In genomic region chr13:99313941-99314340, GRCh38 we compare ENCODE assay signal across 17 cellular contexts. TPM values are rescaled to one million over a fixed set of nuclear protein-coding genes. Genes with fewer than 3 reads are reported as not detected.
DNase-seq lines count a peak whose midpoint lies in the region; ATAC-seq and TF ChIP-seq lines count a peak whose summit lies in the region.
"Had no signal": no experiment of that assay in that cellular context is flagged by ENCODE, and none has a peak within 500 bp of the region (broad histone marks: within the 10 kb centered on the region; RNA-seq: fewer than 3 reads in every experiment).

No MANE protein-coding gene starts in this region.

- no peak for ATAC-seq in activated T-cell treated with anti-CD3 and anti-CD28 coated beads, Interleukin-2, amount 50 U/mL, for 72 hours (replicated peaks in 1 of 2)
- no peak for ATAC-seq in GM21447 (IDR thresholded peaks at IDR 0.05; ENCODE audit: unreplicated experiment)
- no peak for ATAC-seq in omental fat pad (ENCODE audit: low FRiP score)
- ATAC-seq: lower lobe of right lung had no signal

- H3K27me3 Mint-ChIP-seq in activated T-cell treated with anti-CD3 and anti-CD28 coated beads, Interleukin-2, amount 50 U/mL, for 72 hours (ENCODE audit: low read depth): no peaks in the 10 kb centered on the region
- H3K27me3 Mint-ChIP-seq in activated CD4-positive, alpha-beta memory T cell treated with anti-CD3 and anti-CD28 coated beads for 36 hours: no peaks in the 10 kb centered on the region
- H3K27me3 Mint-ChIP-seq in endothelial cell (ENCODE audit: unreplicated experiment): peaks cover 3% of the 10 kb centered on the region

- peak overlapping the region; percentile 60 to 84 (median 78) for H3K27ac ChIP-seq in spleen
- H3K27ac ChIP-seq: lower lobe of right lung, PC-9 had no signal

- no peaks in the 10 kb centered on the region for H3K9me3 ChIP-seq in spleen
- H3K9me3 ChIP-seq: lower lobe of right lung had no signal

- H3K36me3 Mint-ChIP-seq in activated T-cell treated with anti-CD3 and anti-CD28 coated beads, Interleukin-2, amount 50 U/mL, for 72 hours (ENCODE audit: insufficient read depth in 2 of 2): peaks cover 6 to 17% of the 10 kb centered on the region in 2 donors
- peaks cover 31% of the 10 kb centered on the region for H3K36me3 Mint-ChIP-seq in activated CD4-positive, alpha-beta memory T cell treated with anti-CD3 and anti-CD28 coated beads for 36 hours
- H3K36me3 Mint-ChIP-seq in endothelial cell (ENCODE audit: low read depth, unreplicated experiment): peaks cover 17% of the 10 kb centered on the region

- H3K4me1 Mint-ChIP-seq in activated T-cell treated with anti-CD3 and anti-CD28 coated beads, Interleukin-2, amount 50 U/mL, for 72 hours (ENCODE audit: low read depth): peaks cover 97% of the 10 kb centered on the region
- peaks cover 84% of the 10 kb centered on the region for H3K4me1 Mint-ChIP-seq in activated CD4-positive, alpha-beta memory T cell treated with anti-CD3 and anti-CD28 coated beads for 36 hours (ENCODE audit: low read depth)
- peaks cover 20% of the 10 kb centered on the region for H3K4me1 Mint-ChIP-seq in endothelial cell (ENCODE audit: unreplicated experiment)

- no peak for DNase-seq in activated T-cell treated with anti-CD3 and anti-CD28 coated beads, Interleukin-2, amount 50 U/mL, for 72 hours
- no peak for DNase-seq in activated T-cell treated with anti-CD3 and anti-CD28 coated beads, Interleukin-2, amount 50 U/mL, for 48 hours
- no peak for DNase-seq in activated CD4-positive, alpha-beta memory T cell treated with anti-CD3 and anti-CD28 coated beads for 36 hours
- DNase-seq in endothelial cell (ENCODE audit: low spot score) (no peak), spleen (no peak), pons (ENCODE audit: low spot score) (no peak), omental fat pad (ENCODE audit: low spot score) (no peak)
- DNase-seq: activated effector memory CD4-positive, alpha-beta T cell treated with anti-CD3 and anti-CD28 coated beads, Interleukin-2, amount 50 U/mL, for 16 hours; foreskin melanocyte; HCEC 1CT; lower lobe of right lung; NCI-H1436; NCI-H345; PC-9 had no signal

- H3K36me3 ChIP-seq in spleen: peaks cover 0 to 47% (median 10%) of the 10 kb centered on the region in 6 donors

- no peak for TF ChIP-seq CTCF in endothelial cell (IDR thresholded peaks at IDR 0.05; ENCODE audit: unreplicated experiment)
- TF ChIP-seq CTCF in spleen (IDR thresholded peaks at IDR 0.05 in 8 of 11, conservative IDR thresholded peaks at IDR 0.05 in 3 of 11): no peak
- TF ChIP-seq CTCF in omental fat pad (IDR thresholded peaks at IDR 0.05): no peak

- CTCF ChIA-PET in activated CD4-positive, alpha-beta memory T cell treated with anti-CD3 and anti-CD28 coated beads for 36 hours (lab: Charles Lee): interaction anchor here (0.6 to 2.8 kb wide), 7 partner anchors 10 to 123 kb away, joined by 3 to 15 read pairs (median 4); no protein-coding TSS in a partner anchor

- no peaks in the 10 kb centered on the region for H3K27me3 ChIP-seq in spleen (replicated peaks in 1 of 7)

- 83 to 93% (median 88%) methylated on average over 1 of the region's 1 CpG for WGBS in spleen, 5 donors

- H3K9me3 Mint-ChIP-seq in activated T-cell treated with anti-CD3 and anti-CD28 coated beads, Interleukin-2, amount 50 U/mL, for 72 hours: no peaks in the 10 kb centered on the region
- H3K9me3 Mint-ChIP-seq in activated CD4-positive, alpha-beta memory T cell treated with anti-CD3 and anti-CD28 coated beads for 36 hours: no peaks in the 10 kb centered on the region
- H3K9me3 Mint-ChIP-seq in endothelial cell (ENCODE audit: unreplicated experiment): no peaks in the 10 kb centered on the region

- H3K4me1 ChIP-seq in spleen: peaks cover 41 to 94% (median 66%) of the 10 kb centered on the region in 6 donors

- POLR2A ChIA-PET in activated CD4-positive, alpha-beta memory T cell treated with anti-CD3 and anti-CD28 coated beads for 36 hours (lab: Charles Lee): interaction anchor here (0.9 to 5.7 kb wide), 11 partner anchors 9 to 120 kb away, joined by 5 to 72 read pairs (median 8); partner anchors contain the start of gene GPR183

- H3K4me3 ChIP-seq in spleen: no peak overlapping the region
- H3K4me3 ChIP-seq: lower lobe of right lung, PC-9, smooth muscle cell had no signal

- peak overlapping the region; percentile 98 for H3K27ac Mint-ChIP-seq in activated T-cell treated with anti-CD3 and anti-CD28 coated beads, Interleukin-2, amount 50 U/mL, for 72 hours
- peak overlapping the region; percentile 93 for H3K27ac Mint-ChIP-seq in activated CD4-positive, alpha-beta memory T cell treated with anti-CD3 and anti-CD28 coated beads for 36 hours
- peak overlapping the region; percentile 68 for H3K27ac Mint-ChIP-seq in endothelial cell (ENCODE audit: unreplicated experiment)

- no peak for TF ChIP-seq POLR2A in spleen (IDR thresholded peaks at IDR 0.05)

- peak overlapping the region; percentile 75 to 76 for H3K4me3 Mint-ChIP-seq in activated T-cell treated with anti-CD3 and anti-CD28 coated beads, Interleukin-2, amount 50 U/mL, for 72 hours
- peak overlapping the region; percentile 64 for H3K4me3 Mint-ChIP-seq in activated CD4-positive, alpha-beta memory T cell treated with anti-CD3 and anti-CD28 coated beads for 36 hours
- H3K4me3 Mint-ChIP-seq in endothelial cell (ENCODE audit: unreplicated experiment): no peak overlapping the region

- intact Hi-C loops in activated CD4-positive, alpha-beta memory T cell treated with anti-CD3 and anti-CD28 coated beads for 36 hours (cut with micrococcal nuclease): loop anchor here (1.0 to 10.0 kb wide), 7 partner anchors 8 to 799 kb away; partner anchors contain the start of gene STK24
- intact Hi-C loops in spleen (cut with DNase I; ENCODE audit: low total_unique reads): loop anchor here (5.0 kb wide), 1 partner anchor 38 kb away; no protein-coding TSS in a partner anchor

RNA-seq across cellular contexts. Expression of gene GPR183, which starts 6.7 kb away (rescaled TPM):
- 10 to 100 TPM; 32.8 to 57.5 TPM for total RNA-seq in activated T-cell treated with anti-CD3 and anti-CD28 coated beads, Interleukin-2, amount 50 U/mL, for 72 hours
- 10 to 100 TPM; 46.4 to 47.1 TPM for total RNA-seq in activated CD4-positive, alpha-beta memory T cell treated with anti-CD3 and anti-CD28 coated beads for 36 hours
- total RNA-seq in endothelial cell (ENCODE audit: unreplicated experiment) (not detected), spleen (10 to 100 TPM; 29.1 to 83.6 (median 53.4) TPM), omental fat pad (10 to 100 TPM; 17.2 to 73.5 (median 42.7) TPM)
- polyA plus RNA-seq in spleen: 10 to 100 TPM; 56.0 to 68.0 (median 60.6) TPM
- total RNA-seq: PC-9 had no signal

RNA-seq across cellular contexts. Expression of gene GPR18, which starts 55.8 kb away (rescaled TPM):
- 10 to 100 TPM; 12.4 to 17.3 TPM for total RNA-seq in activated T-cell treated with anti-CD3 and anti-CD28 coated beads, Interleukin-2, amount 50 U/mL, for 72 hours
- 1 to 10 TPM; 2.4 to 2.8 TPM for total RNA-seq in activated CD4-positive, alpha-beta memory T cell treated with anti-CD3 and anti-CD28 coated beads for 36 hours
- total RNA-seq in endothelial cell (ENCODE audit: unreplicated experiment) (not detected), spleen (10 to 100 TPM in 6 of 7 donors, 1 to 10 TPM in 1; 9.6 to 21.8 (median 15.3) TPM), omental fat pad (under 1 TPM in 1 of 4 donors, not detected in 3; 0.36 TPM)
- 10 to 100 TPM; 25.6 to 33.9 (median 29.4) TPM for polyA plus RNA-seq in spleen
- total RNA-seq: PC-9, smooth muscle cell, temporal lobe had no signal
- polyA plus RNA-seq: smooth muscle cell had no signal

Comparison
In these comparisons a context has a peak if more than half of its experiments do, and no peak if none do; other contexts are left out.
1. RNA of gene GPR183, which starts 6.7 kb away (total RNA-seq): 32.8 to 57.5 TPM in activated T-cell treated with anti-CD3 and anti-CD28 coated beads, Interleukin-2, amount 50 U/mL, for 72 hours, 29.1 to 83.6 TPM in spleen, 46.4 to 47.1 TPM in activated CD4-positive, alpha-beta memory T cell treated with anti-CD3 and anti-CD28 coated beads for 36 hours and 17.2 to 73.5 TPM in omental fat pad; not detected in endothelial cell (single experiment); every median in the first group is over 10 times any median in the second.
2. Peak in every context shown above with its lines, with median percentiles within 50 percentile points of each other: H3K27ac Mint-ChIP-seq.